Comparison of ENCODE assay signal across 10 cellular contexts in the genomic region with DNA sequence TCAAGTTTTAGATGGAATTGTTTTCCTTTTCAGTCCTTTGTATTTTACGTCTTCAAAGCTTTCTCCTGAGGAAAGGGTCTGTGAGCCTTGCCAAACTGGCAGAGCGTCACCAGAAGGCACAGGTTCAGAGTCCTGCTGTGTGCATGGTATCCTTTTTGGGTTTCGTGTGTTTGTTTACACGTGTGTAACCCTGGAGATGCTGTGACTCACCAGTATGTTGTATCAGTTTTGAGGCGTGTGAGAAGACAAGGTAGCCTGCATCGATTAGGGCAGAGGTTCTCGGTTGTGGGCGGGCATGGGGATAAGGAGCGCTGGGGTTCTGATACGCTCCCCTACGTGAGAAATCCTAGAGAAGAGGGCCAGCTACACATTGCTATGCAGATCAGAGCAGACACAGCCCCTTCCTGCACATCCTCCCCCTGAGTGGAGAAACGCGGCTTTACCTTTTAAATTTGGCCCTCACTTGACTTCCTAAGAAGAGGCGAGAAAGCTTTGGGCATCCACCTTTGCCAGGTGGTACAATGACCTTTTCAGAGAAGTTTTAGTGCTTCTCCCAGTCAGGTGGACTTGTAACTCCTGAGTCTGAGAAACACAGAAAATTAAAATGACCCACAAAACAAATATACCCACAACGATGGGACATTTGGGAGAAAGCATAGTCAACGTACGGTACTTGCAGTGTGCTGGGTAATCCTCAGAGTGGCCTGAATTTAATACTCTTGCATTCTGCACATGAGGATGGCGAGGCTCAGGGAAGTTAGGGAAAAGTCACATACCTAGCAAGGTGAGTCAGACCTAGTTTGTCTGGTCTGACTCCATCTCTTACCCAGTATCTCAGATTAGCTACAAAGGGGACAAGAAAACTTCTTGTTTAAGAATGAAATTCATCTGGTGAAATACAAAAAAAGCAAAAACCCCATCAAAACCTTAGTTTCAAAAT. TPM values are rescaled to one million over a fixed set of nuclear protein-coding genes. Genes with fewer than 3 reads are reported as not detected.
A peak's percentile ranks its signal among the peaks of the same experiment; 100 is the strongest.
DNase-seq lines count a peak whose midpoint lies in the region; ATAC-seq, FAIRE-seq and TF ChIP-seq lines count a peak whose summit lies in the region.
"Had no signal": no experiment of that assay in that cellular context is flagged by ENCODE, and none has a peak within 500 bp of the region (broad histone marks: within the 10 kb centered on the region; RNA-seq: fewer than 3 reads in every experiment).

No MANE protein-coding gene starts in this region.

- H3K9me1 ChIP-seq in keratinocyte (ENCODE audit: control insufficient read depth, extremely low read depth, insufficient read depth, low read length) = peaks cover 4% of the 10 kb centered on the region

- FAIRE-seq in keratinocyte (lab: Jason Lieb, UNC) = peak; percentile 93

- H3K4me3 ChIP-seq in OCI-LY1 (ENCODE audit: low read depth, low read length, poor library complexity, severe bottlenecking) = peak overlapping the region; percentile 41
- peak overlapping the region in 2 of 3 experiments; percentile 5 to 15 for H3K4me3 ChIP-seq in keratinocyte (ENCODE audit: control insufficient read depth in 2 of 3, extremely low read depth in 1 of 3, insufficient read depth in 2 of 3, low read depth in 1 of 3, low read length in 3 of 3)
- H3K4me3 ChIP-seq in osteoblast (ENCODE audit: insufficient read depth, low read length) = no peak overlapping the region

- peaks cover 52% of the 10 kb centered on the region for H3K4me1 ChIP-seq in OCI-LY1 (ENCODE audit: insufficient read depth, low read length, severe bottlenecking)
- peaks cover 25% of the 10 kb centered on the region for H3K4me1 ChIP-seq in keratinocyte (ENCODE audit: control insufficient read depth, extremely low read depth, insufficient read depth, low read length)
- no peaks in the 10 kb centered on the region for H3K4me1 ChIP-seq in osteoblast (ENCODE audit: insufficient read depth, low read length)

- 0 out of 2 replicates have a peak, but pooled peaks cover 4% of the 10 kb centered on the region for H3F3A ChIP-seq in OCI-LY1 (ENCODE audit: insufficient read depth, low read length)

- CTCF ChIA-PET in HEK293T (lab: Yijun Ruan, JAX) = interaction anchor here (1.2 to 1.4 kb wide), 2 partner anchors 62 to 100 kb away, joined by 3 to 6 read pairs; no protein-coding TSS in a partner anchor

- TF ChIP-seq CTCF in OCI-LY1 (IDR thresholded peaks at IDR 0.05; ENCODE audit: low read length) (no peak), keratinocyte (optimal IDR thresholded peaks at IDR 0.05 in 1 of 3, IDR thresholded peaks at IDR 0.05 in 1 of 3, conservative IDR thresholded peaks at IDR 0.05 in 1 of 3; ENCODE audit: extremely low read depth in 1 of 3, insufficient read depth in 2 of 3, low read length in 3 of 3) (no peak), osteoblast (IDR thresholded peaks at IDR 0.05; ENCODE audit: extremely low read depth, low read depth, low read length) (no peak)

- DNase-seq in AG08395 (ENCODE audit: low spot score) (peak; percentile 26), keratinocyte (ENCODE audit: low read depth, low spot score) (no peak), HEK293T (ENCODE audit: extremely low spot score) (no peak), osteoblast (ENCODE audit: insufficient read length, low spot score, missing footprints) (no peak), NCI-H2227 treated with DMSO at 0.1 percent for 48 hours (lab: John Stamatoyannopoulos, UW) (no peak)
- no peak for DNase-seq in stimulated activated CD4-positive, alpha-beta T cell treated with anti-CD3 and anti-CD28 coated beads, Interleukin-4, amount 100 ng/mL, for 4 hours
- DNase-seq: HCEC 1CT, NCI-H1436 had no signal

- H3K9me3 ChIP-seq in OCI-LY1 (ENCODE audit: low read length) (no peaks in the 10 kb centered on the region), keratinocyte (ENCODE audit: control insufficient read depth, low read depth, low read length) (no peaks in the 10 kb centered on the region), osteoblast (ENCODE audit: low read depth, low read length) (no peaks in the 10 kb centered on the region)

- no peaks in the 10 kb centered on the region for H3K27me3 ChIP-seq in OCI-LY1 (ENCODE audit: insufficient read depth, low read length)
- no peaks in the 10 kb centered on the region for H3K27me3 ChIP-seq in keratinocyte (ENCODE audit: control insufficient read depth, extremely low read depth, insufficient read depth, low read length)
- H3K27me3 ChIP-seq in osteoblast (ENCODE audit: insufficient read depth, low read length) = no peaks in the 10 kb centered on the region

- H3K27ac ChIP-seq in OCI-LY1 (ENCODE audit: low read depth, low read length, poor library complexity, severe bottlenecking) = peak overlapping the region; percentile 97
- peak overlapping the region; percentile 95 for H3K27ac ChIP-seq in keratinocyte (ENCODE audit: control insufficient read depth, insufficient read depth, low read length)
- H3K27ac ChIP-seq in osteoblast (ENCODE audit: low read depth, low read length) = no peak overlapping the region

- H3K9ac ChIP-seq in OCI-LY1 (ENCODE audit: low read length) (peak overlapping the region; percentile 59), keratinocyte (ENCODE audit: control insufficient read depth, extremely low read depth, insufficient read depth, low read length) (peak overlapping the region; percentile 74)

- H3K9me2 ChIP-seq in OCI-LY1 (ENCODE audit: low read depth, low read length) = no peaks in the 10 kb centered on the region

- dilution Hi-C loops in keratinocyte (cut with MboI; ENCODE audit: extremely low pct_ligation_motif_present, low sequenced_read_pairs) = loop anchor here (10.0 kb wide), 1 partner anchor 66 kb away; no protein-coding TSS in a partner anchor

- H3K36me3 ChIP-seq in OCI-LY1 (ENCODE audit: insufficient read depth, low read length) (peaks cover 40% of the 10 kb centered on the region), keratinocyte (ENCODE audit: control insufficient read depth in 2 of 2, extremely low read depth in 1 of 2, insufficient read depth in 2 of 2, low read length in 2 of 2) (peaks cover 11 to 12% of the 10 kb centered on the region in 2 experiments), osteoblast (ENCODE audit: insufficient read depth, low read length) (peaks cover 21% of the 10 kb centered on the region)

- H3K4me2 ChIP-seq in OCI-LY1 (ENCODE audit: low read length) = peak overlapping the region; percentile 72
- peak overlapping the region; percentile 82 for H3K4me2 ChIP-seq in keratinocyte (ENCODE audit: control insufficient read depth, extremely low read depth, insufficient read depth, low read depth, low read length)
- no peak overlapping the region for H3K4me2 ChIP-seq in osteoblast (ENCODE audit: insufficient read depth, low read length)

- H2AFZ ChIP-seq in OCI-LY1 (ENCODE audit: low read length) = no peak overlapping the region
- no peak overlapping the region for H2AFZ ChIP-seq in keratinocyte (ENCODE audit: control insufficient read depth, low read length)
- no peak overlapping the region for H2AFZ ChIP-seq in osteoblast (ENCODE audit: low read length)

- peak; percentile 61 for ATAC-seq in GM19351 (IDR thresholded peaks at IDR 0.05; ENCODE audit: unreplicated experiment)

- H3K79me2 ChIP-seq in OCI-LY1 (ENCODE audit: insufficient read depth, low read length) (no peaks in the 10 kb centered on the region), keratinocyte (ENCODE audit: control insufficient read depth, insufficient read depth, low read length) (peaks cover 70% of the 10 kb centered on the region), osteoblast (ENCODE audit: insufficient read depth, low read length) (peaks cover 34% of the 10 kb centered on the region)

- POLR2A ChIA-PET in HEK293T (lab: Yijun Ruan, JAX) = no interaction called here

- H4K20me1 ChIP-seq in OCI-LY1 (ENCODE audit: insufficient read depth, low read length) (no peaks in the 10 kb centered on the region), keratinocyte (ENCODE audit: control insufficient read depth, extremely low read depth, insufficient read depth, low read length) (no peaks in the 10 kb centered on the region), osteoblast (ENCODE audit: insufficient read depth, low read length) (peaks cover 31% of the 10 kb centered on the region)

TF ChIP-seq in HEK293T, 16 proteins besides CTCF, POLR2A, EP300 and RAD21:
- TF ChIP-seq LEF1 (IDR thresholded peaks at IDR 0.05; ENCODE audit: borderline replicate concordance) = no peak
- TF ChIP-seq, protein P1, sequence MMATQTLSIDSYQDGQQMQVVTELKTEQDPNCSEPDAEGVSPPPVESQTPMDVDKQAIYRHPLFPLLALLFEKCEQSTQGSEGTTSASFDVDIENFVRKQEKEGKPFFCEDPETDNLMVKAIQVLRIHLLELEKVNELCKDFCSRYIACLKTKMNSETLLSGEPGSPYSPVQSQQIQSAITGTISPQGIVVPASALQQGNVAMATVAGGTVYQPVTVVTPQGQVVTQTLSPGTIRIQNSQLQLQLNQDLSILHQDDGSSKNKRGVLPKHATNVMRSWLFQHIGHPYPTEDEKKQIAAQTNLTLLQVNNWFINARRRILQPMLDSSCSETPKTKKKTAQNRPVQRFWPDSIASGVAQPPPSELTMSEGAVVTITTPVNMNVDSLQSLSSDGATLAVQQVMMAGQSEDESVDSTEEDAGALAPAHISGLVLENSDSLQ (IDR thresholded peaks at IDR 0.05) = no peak
- TF ChIP-seq ZNF384 (IDR thresholded peaks at IDR 0.05) = no peak

RNA-seq across cellular contexts. Expression of a gene that starts 38.1 kb away (rescaled TPM):
- polyA plus RNA-seq in keratinocyte = 58.2 to 63.7 TPM (median 62.8 TPM) in 3 replicates
- polyA plus RNA-seq in keratinocyte (2011; ENCODE audit: low read depth) = 29.8 TPM
- polyA plus RNA-seq in keratinocyte (2011; cell fraction: cytosol; rRNA removed) = 48.0 and 49.5 TPM in 2 replicates
- polyA plus RNA-seq in keratinocyte (2011; cell fraction: nucleus; rRNA removed) = 132 and 142 TPM in 2 replicates
- 29.8 and 46.9 TPM in 2 replicates for polyA plus RNA-seq in keratinocyte (2012; ENCODE audit: low replicate concordance)
- polyA minus RNA-seq in keratinocyte = 82.0 to 97.3 TPM (median 91.8 TPM) in 3 replicates
- 84.2 TPM for polyA minus RNA-seq in keratinocyte (2011; cell fraction: cytosol; rRNA and poly(A)+ RNA removed)
- polyA minus RNA-seq in keratinocyte (2011; cell fraction: nucleus; rRNA and poly(A)+ RNA removed) = 83.0 and 146 TPM in 2 replicates
- total RNA-seq in osteoblast = 60.4 and 65.7 TPM in 2 replicates
